In genomic region chr1:87042127-87042811, GRCh38 we compare ENCODE assay signal across 21 cellular contexts.
DNase-seq lines count a peak whose midpoint lies in the region; ATAC-seq lines count a peak whose summit lies in the region.
"Had no signal": no experiment of that assay in that cellular context is flagged by ENCODE, and none has a peak within 500 bp of the region (broad histone marks: within the 10 kb centered on the region; RNA-seq: fewer than 3 reads in every experiment).

No MANE protein-coding gene starts in this region.

- H3K9me3 Mint-ChIP-seq in T-helper 2 cell treated with Interferon-gamma antibody and Interleukin-4, amounts not matched to agents 5 μg/mL and 100 μg/mL, for 36 hours, result peaks cover 5% of the 10 kb centered on the region

- peaks cover 43% of the 10 kb centered on the region for H3K4me1 Mint-ChIP-seq in T-helper 2 cell treated with Interferon-gamma antibody and Interleukin-4, amounts not matched to agents 5 μg/mL and 100 μg/mL, for 36 hours (ENCODE audit: low read depth)
- H3K4me1 Mint-ChIP-seq in T-helper 17 cell, result peaks cover 14% of the 10 kb centered on the region
- H3K4me1 Mint-ChIP-seq: GM23338 had no signal

- no peaks in the 10 kb centered on the region for H3K9me3 ChIP-seq in T-helper 17 cell (ENCODE audit: control insufficient read depth, low read length, poor library complexity, severe bottlenecking)

- H3K27ac Mint-ChIP-seq in T-helper 2 cell treated with Interferon-gamma antibody and Interleukin-4, amounts not matched to agents 5 μg/mL and 100 μg/mL, for 36 hours, result peak overlapping the region; percentile 68
- H3K27ac Mint-ChIP-seq in T-helper 17 cell, result no peak overlapping the region
- H3K27ac Mint-ChIP-seq: activated CD4-positive, alpha-beta T cell treated with anti-CD3 and anti-CD28 coated beads, Interleukin-2, amount 10 ng/mL, durations not matched to agents 7 days and 5 days; GM23338 had no signal

- DNase-seq in COLO829 (ENCODE audit: low spot score) (peak; percentile 16), Kasumi-1 (lab: John Stamatoyannopoulos, UW) (peak; percentile 17 to 20), foreskin melanocyte (peak; percentile 49), NCI-H1436 treated with DMSO at 0.1 percent for 48 hours (lab: John Stamatoyannopoulos, UW) (no peak), T-helper 17 cell (no peak)
- DNase-seq in T-helper 2 cell treated with Interferon-gamma antibody and Interleukin-4, amounts not matched to agents 5 μg/mL and 100 μg/mL, for 36 hours (ENCODE audit: low spot score), result no peak
- DNase-seq: activated CD4-positive, alpha-beta T cell treated with anti-CD3 and anti-CD28 coated beads, Interleukin-2, amount 10 ng/mL, durations not matched to agents 7 days and 5 days; activated CD8-positive, alpha-beta memory T cell treated with anti-CD3 and anti-CD28 coated beads, Interleukin-2, amount 50 U/mL, for 4 hours; activated gamma-delta T cell treated with Interleukin-2 at 50 U/mL for 16 hours; cortex of kidney; DMS79; head of caudate nucleus; mammary epithelial cell; NCI-H2081 treated with DMSO at 0.1 percent for 48 hours; NCI-H446 treated with DMSO at 0.1 percent for 48 hours; occipital lobe; stimulated activated CD4-positive, alpha-beta T cell treated with anti-CD3 and anti-CD28 coated beads, Interleukin-4, amount 100 ng/mL, for 1 hour; stimulated activated naive CD4-positive, alpha-beta T cell treated with Interleukin-2 at 50 U/mL for 16 hours had no signal

- peaks cover 8% of the 10 kb centered on the region for H3K36me3 Mint-ChIP-seq in T-helper 2 cell treated with Interferon-gamma antibody and Interleukin-4, amounts not matched to agents 5 μg/mL and 100 μg/mL, for 36 hours (ENCODE audit: low read depth)
- peaks cover 2% of the 10 kb centered on the region for H3K36me3 Mint-ChIP-seq in T-helper 17 cell (ENCODE audit: low read depth)

- H3K4me3 Mint-ChIP-seq in T-helper 2 cell treated with Interferon-gamma antibody and Interleukin-4, amounts not matched to agents 5 μg/mL and 100 μg/mL, for 36 hours, result peak overlapping the region; percentile 14
- H3K4me3 Mint-ChIP-seq in T-helper 17 cell, result no peak overlapping the region
- H3K4me3 Mint-ChIP-seq: activated CD4-positive, alpha-beta T cell treated with anti-CD3 and anti-CD28 coated beads, Interleukin-2, amount 10 ng/mL, durations not matched to agents 7 days and 5 days; GM23338 had no signal

- H3K27me3 Mint-ChIP-seq in T-helper 2 cell treated with Interferon-gamma antibody and Interleukin-4, amounts not matched to agents 5 μg/mL and 100 μg/mL, for 36 hours (ENCODE audit: low read depth), result no peaks in the 10 kb centered on the region
- H3K27me3 Mint-ChIP-seq in T-helper 17 cell, result no peaks in the 10 kb centered on the region
- H3K27me3 Mint-ChIP-seq: activated CD4-positive, alpha-beta T cell treated with anti-CD3 and anti-CD28 coated beads, Interleukin-2, amount 10 ng/mL, durations not matched to agents 7 days and 5 days had no signal

- ATAC-seq in GM18520 (IDR thresholded peaks at IDR 0.05; ENCODE audit: unreplicated experiment) (no peak), T-helper 17 cell (no peak)
- ATAC-seq: GM12878, GM23338 had no signal

Comparison
In these comparisons a context has a peak if more than half of its experiments do, and no peak if none do; other contexts are left out.
1. DNase-seq: peak in COLO829 (single experiment), Kasumi-1 (2 of 2) and foreskin melanocyte (single experiment); none in T-helper 2 cell treated with Interferon-gamma antibody and Interleukin-4, amounts not matched to agents 5 μg/mL and 100 μg/mL, for 36 hours (single experiment), NCI-H1436 treated with DMSO at 0.1 percent for 48 hours (single experiment) and T-helper 17 cell (0 of 3).